ENCODE assay signal across 1 cellular context in genomic region chr7:6526997-6527378, GRCh38.
TF ChIP-seq lines count a peak whose summit lies in the region.

No MANE protein-coding gene starts in this region.

TF ChIP-seq in SK-N-SH, 30 proteins besides CTCF, POLR2A, EP300 and RAD21 (continued from another document):
- TF ChIP-seq REST (IDR thresholded peaks at IDR 0.05; ENCODE audit: low read depth, low read length) (no peak), FOSL2 (IDR thresholded peaks at IDR 0.05; ENCODE audit: borderline replicate concordance, low read depth) (no peak), MXI1 (IDR thresholded peaks at IDR 0.05; ENCODE audit: low read depth, low read length) (no peak), USF2 (IDR thresholded peaks at IDR 0.05; ENCODE audit: borderline replicate concordance, low read depth, low read length) (no peak)
